21 cellular contexts compared by ENCODE assay signal in genomic region chr10:100579691-100580090, GRCh38.
"Had no signal": no experiment of that assay in that cellular context is flagged by ENCODE, and none has a peak within 500 bp of the region (broad histone marks: within the 10 kb centered on the region; RNA-seq: fewer than 3 reads in every experiment).

No MANE protein-coding gene starts in this region.

- FAIRE-seq: endometrium had no signal

- ATAC-seq: esophagus mucosa; gastrocnemius medialis; left lobe of liver; naive thymus-derived CD4-positive, alpha-beta T cell; sciatic nerve; stimulated activated naive B cell treated with anti-CD40 and anti-IgM and Interleukin-4, amounts not matched to agents 10 μg/mL and 1 μg/mL and 100 μg/mL, for 72 hours; stimulated activated naive CD8-positive, alpha-beta T cell treated with anti-CD3 and anti-CD28 coated beads, Interleukin-15, amount 100 ng/mL, for 72 hours had no signal

- DNase-seq: cortex of kidney; dorsolateral prefrontal cortex; effector memory CD4-positive, alpha-beta T cell; gastrocnemius medialis; islet precursor cell; mammary epithelial cell; naive thymus-derived CD4-positive, alpha-beta T cell; ovary; retina; stimulated activated CD4-positive, alpha-beta T cell treated with anti-CD3 and anti-CD28 coated beads, Interleukin-2, amount 100 ng/mL, for 24 hours; stimulated activated CD4-positive, alpha-beta T cell treated with anti-CD3 and anti-CD28 coated beads, Interleukin-4, amount 100 ng/mL, for 4 hours; stimulated activated naive B cell treated with anti-CD40 and anti-IgM and Interleukin-4, amounts not matched to agents 10 μg/mL and 1 μg/mL and 100 μg/mL, for 72 hours; stimulated activated naive CD8-positive, alpha-beta T cell treated with anti-CD3 and anti-CD28 coated beads, Interleukin-15, amount 100 ng/mL, for 72 hours; testis had no signal

- H3K27me3 ChIP-seq: ovary, testis, tibial nerve had no signal

- H3K27ac ChIP-seq: dorsolateral prefrontal cortex, gastrocnemius medialis, neutrophil, ovary, prostate gland, testis, tibial nerve had no signal

- H3K36me3 ChIP-seq: gastrocnemius medialis, neutrophil, ovary, prostate gland, tibial nerve had no signal

- H3K9me3 ChIP-seq: gastrocnemius medialis, neutrophil, ovary, prostate gland, testis had no signal

- H3K4me1 ChIP-seq: gastrocnemius medialis, prostate gland, testis, tibial nerve had no signal

- H3K4me3 ChIP-seq: dorsolateral prefrontal cortex, gastrocnemius medialis, ovary, prostate gland, testis, tibial nerve had no signal
